ENCODE assay signal across 33 cellular contexts in genomic region chr20:43463133-43463863, GRCh38. TPM values are rescaled to one million over a fixed set of nuclear protein-coding genes. Genes with fewer than 3 reads are reported as not detected.
DNase-seq lines count a peak whose midpoint lies in the region; ATAC-seq and TF ChIP-seq lines count a peak whose summit lies in the region.
"Had no signal": no experiment of that assay in that cellular context is flagged by ENCODE, and none has a peak within 500 bp of the region (broad histone marks: within the 10 kb centered on the region; RNA-seq: fewer than 3 reads in every experiment).

No MANE protein-coding gene starts in this region.

- H3K79me2 ChIP-seq in Loucy (ENCODE audit: insufficient read depth, low read length): peaks cover 63% of the 10 kb centered on the region

- 72 to 83% (median 79%) methylated on average over 5 of the region's 5 CpGs for WGBS in heart left ventricle, 4 donors

- intact Hi-C loops in heart left ventricle (cut with DNase I): no loop called here

- H3K9me3 ChIP-seq in cardiac muscle cell (ENCODE audit: low read depth) (no peaks in the 10 kb centered on the region), heart left ventricle (no peaks in the 10 kb centered on the region), Loucy (ENCODE audit: insufficient read depth, low read depth, low read length) (no peaks in the 10 kb centered on the region)
- H3K9me3 ChIP-seq: BLaER1, esophagus squamous epithelium, thyroid gland had no signal

- H3K4me3 ChIP-seq in cardiac muscle cell (no peak overlapping the region), heart left ventricle (no peak overlapping the region), Loucy (ENCODE audit: low read length, poor library complexity, severe bottlenecking) (peak overlapping the region; percentile 45)
- H3K4me3 ChIP-seq: BLaER1, esophagus squamous epithelium, SK-N-MC, thyroid gland had no signal

- H2AFZ ChIP-seq in Loucy (ENCODE audit: low read length): no peak overlapping the region

- H3K36me3 Mint-ChIP-seq in chondrocyte (ENCODE audit: low read depth) (peaks cover 59% of the 10 kb centered on the region), type B pancreatic cell (peaks cover 58% of the 10 kb centered on the region)

- no peaks in the 10 kb centered on the region for H3K27me3 Mint-ChIP-seq in chondrocyte (ENCODE audit: low read depth)
- H3K27me3 Mint-ChIP-seq in type B pancreatic cell: no peaks in the 10 kb centered on the region
- H3K27me3 Mint-ChIP-seq: activated CD4-positive, alpha-beta T cell treated with anti-CD3 and anti-CD28 coated beads, Interleukin-2, amount 10 ng/mL, durations not matched to agents 24 days and 14 days; activated CD8-positive, alpha-beta memory T cell treated with anti-CD3 and anti-CD28 coated beads, Interleukin-2, amount 10 ng/mL, durations not matched to agents 7 days and 5 days; activated naive CD8-positive, alpha-beta T cell treated with anti-CD3 and anti-CD28 coated beads, Interleukin-2, amount 10 ng/mL, durations not matched to agents 7 days and 5 days; stimulated activated naive CD8-positive, alpha-beta T cell treated with anti-CD3 and anti-CD28 coated beads, Interleukin-15, amount 100 ng/mL, for 72 hours had no signal

- H3K4me3 Mint-ChIP-seq in chondrocyte (ENCODE audit: unreplicated experiment) (no peak overlapping the region), type B pancreatic cell (peak overlapping the region; percentile 26)
- H3K4me3 Mint-ChIP-seq: activated CD4-positive, alpha-beta T cell treated with anti-CD3 and anti-CD28 coated beads, Interleukin-2, amount 10 ng/mL, durations not matched to agents 24 days and 14 days; activated CD8-positive, alpha-beta memory T cell treated with anti-CD3 and anti-CD28 coated beads, Interleukin-2, amount 10 ng/mL, durations not matched to agents 7 days and 5 days; activated naive CD8-positive, alpha-beta T cell treated with anti-CD3 and anti-CD28 coated beads, Interleukin-2, amount 10 ng/mL, durations not matched to agents 7 days and 5 days; stimulated activated naive CD8-positive, alpha-beta T cell treated with anti-CD3 and anti-CD28 coated beads, Interleukin-15, amount 100 ng/mL, for 72 hours had no signal

- H4K20me1 ChIP-seq in Loucy (ENCODE audit: insufficient read depth, low read length, poor library complexity, severe bottlenecking): peaks cover 75% of the 10 kb centered on the region

- in situ Hi-C loops in ACHN (cut with HindIII; ENCODE audit: low pct_ligation_motif_present, low pct_unique_long_range_greater_than_20kb, low sequenced_read_pairs): no loop called here

- H3K27me3 ChIP-seq in cardiac muscle cell: no peaks in the 10 kb centered on the region
- no peaks in the 10 kb centered on the region for H3K27me3 ChIP-seq in heart left ventricle
- H3K27me3 ChIP-seq in Loucy (ENCODE audit: insufficient read depth, low read length, poor library complexity, severe bottlenecking): no peaks in the 10 kb centered on the region
- H3K27me3 ChIP-seq: BLaER1, esophagus squamous epithelium, thyroid gland had no signal

- no peak for DNase-seq in cardiac muscle cell (ENCODE audit: low read depth in 1 of 2, low spot score in 1 of 2)
- no peak for DNase-seq in heart left ventricle
- DNase-seq in chondrocyte (ENCODE audit: low spot score): no peak
- DNase-seq in type B pancreatic cell (ENCODE audit: extremely low spot score, unreplicated experiment): no peak
- no peak for DNase-seq in stimulated activated CD4-positive, alpha-beta T cell treated with anti-CD3 and anti-CD28 coated beads, Interleukin-2, amount 100 ng/mL, for 48 hours
- DNase-seq in ACHN: no peak
- DNase-seq: activated CD4-positive, alpha-beta T cell treated with anti-CD3 and anti-CD28 coated beads, Interleukin-2, amount 10 ng/mL, durations not matched to agents 24 days and 14 days; activated CD8-positive, alpha-beta memory T cell treated with anti-CD3 and anti-CD28 coated beads, Interleukin-2, amount 10 ng/mL, durations not matched to agents 7 days and 5 days; activated naive CD8-positive, alpha-beta T cell treated with anti-CD3 and anti-CD28 coated beads, Interleukin-2, amount 10 ng/mL, durations not matched to agents 7 days and 5 days; central memory CD4-positive, alpha-beta T cell; COR-L47; dermis blood vessel endothelial cell; DMS79; esophagus squamous epithelium; foreskin melanocyte; GF-D8; left cardiac atrium; mammary epithelial cell; NCI-H1436; NCI-H2081 treated with DMSO at 0.1 percent for 48 hours; NCI-H82; RPMI8226; stimulated activated CD4-positive, alpha-beta T cell treated with anti-CD3 and anti-CD28 coated beads, Interleukin-15, amount 100 ng/mL, for 24 hours; stimulated activated naive CD8-positive, alpha-beta T cell treated with anti-CD3 and anti-CD28 coated beads, Interleukin-15, amount 100 ng/mL, for 72 hours; thyroid gland had no signal

- H3F3A ChIP-seq in Loucy (ENCODE audit: low read depth): no peaks in the 10 kb centered on the region; the same call in 1 of the 2 replicates

- H3K9me3 Mint-ChIP-seq in chondrocyte (ENCODE audit: low read depth) (no peaks in the 10 kb centered on the region), type B pancreatic cell (no peaks in the 10 kb centered on the region)
- H3K9me3 Mint-ChIP-seq: activated CD4-positive, alpha-beta T cell treated with anti-CD3 and anti-CD28 coated beads, Interleukin-2, amount 10 ng/mL, durations not matched to agents 24 days and 14 days; activated naive CD8-positive, alpha-beta T cell treated with anti-CD3 and anti-CD28 coated beads, Interleukin-2, amount 10 ng/mL, durations not matched to agents 7 days and 5 days; stimulated activated naive CD8-positive, alpha-beta T cell treated with anti-CD3 and anti-CD28 coated beads, Interleukin-15, amount 100 ng/mL, for 72 hours had no signal

- peak overlapping the region; percentile 26 for H3K27ac ChIP-seq in cardiac muscle cell
- no peak overlapping the region for H3K27ac ChIP-seq in heart left ventricle
- H3K27ac ChIP-seq: BLaER1, esophagus squamous epithelium, KMS-11, thyroid gland, VCaP had no signal

- peak overlapping the region; percentile 100 for H3K4me2 ChIP-seq in Loucy (ENCODE audit: low read depth, low read length, poor library complexity, severe bottlenecking)
- H3K4me2 ChIP-seq: BLaER1, KMS-11 had no signal

- H3K4me1 Mint-ChIP-seq in chondrocyte (ENCODE audit: low read depth): peaks cover 46% of the 10 kb centered on the region
- H3K4me1 Mint-ChIP-seq in type B pancreatic cell (ENCODE audit: unreplicated experiment): peaks cover 27% of the 10 kb centered on the region

- H3K4me1 ChIP-seq in cardiac muscle cell (ENCODE audit: low read depth) (peaks cover 6% of the 10 kb centered on the region), heart left ventricle (peaks cover 0 to 37% (median 18%) of the 10 kb centered on the region in 12 donors), Loucy (ENCODE audit: insufficient read depth, low read length, poor library complexity, severe bottlenecking) (peaks cover 43% of the 10 kb centered on the region)

- H3K9me2 ChIP-seq in Loucy (replicated peaks; ENCODE audit: low read depth, low read length): no peaks in the 10 kb centered on the region

- TF ChIP-seq CTCF in cardiac muscle cell (IDR thresholded peaks at IDR 0.05; ENCODE audit: low read depth, low read length) (no peak), heart left ventricle (IDR thresholded peaks at IDR 0.05) (no peak), Loucy (conservative IDR thresholded peaks at IDR 0.05; ENCODE audit: low read length) (no peak), chondrocyte (IDR thresholded peaks at IDR 0.05) (no peak), type B pancreatic cell (conservative IDR thresholded peaks at IDR 0.05) (no peak)

- no peak for ATAC-seq in heart left ventricle
- ATAC-seq: activated CD8-positive, alpha-beta memory T cell treated with anti-CD3 and anti-CD28 coated beads, Interleukin-2, amount 10 ng/mL, durations not matched to agents 7 days and 5 days; HCT116; left cardiac atrium; sciatic nerve; stimulated activated naive CD8-positive, alpha-beta T cell treated with anti-CD3 and anti-CD28 coated beads, Interleukin-15, amount 100 ng/mL, for 72 hours had no signal

- H3K9ac ChIP-seq in Loucy (ENCODE audit: low read depth, low read length, poor library complexity, severe bottlenecking): no peak overlapping the region
- H3K9ac ChIP-seq: BLaER1, KMS-11 had no signal

- H3K36me3 ChIP-seq in cardiac muscle cell (peaks cover 72% of the 10 kb centered on the region), heart left ventricle (peaks cover 0 to 95% (median 84%) of the 10 kb centered on the region in 9 donors), Loucy (ENCODE audit: insufficient read depth, low read length) (peaks cover 70% of the 10 kb centered on the region)

- no peak for TF ChIP-seq POLR2A in heart left ventricle (IDR thresholded peaks at IDR 0.05)

- H3K27ac Mint-ChIP-seq in chondrocyte (ENCODE audit: unreplicated experiment) (peak overlapping the region; percentile 18), type B pancreatic cell (peak overlapping the region; percentile 26)
- H3K27ac Mint-ChIP-seq: activated CD4-positive, alpha-beta T cell treated with anti-CD3 and anti-CD28 coated beads, Interleukin-2, amount 10 ng/mL, durations not matched to agents 24 days and 14 days; activated CD8-positive, alpha-beta memory T cell treated with anti-CD3 and anti-CD28 coated beads, Interleukin-2, amount 10 ng/mL, durations not matched to agents 7 days and 5 days; activated naive CD8-positive, alpha-beta T cell treated with anti-CD3 and anti-CD28 coated beads, Interleukin-2, amount 10 ng/mL, durations not matched to agents 7 days and 5 days had no signal

RNA-seq across cellular contexts. Expression of gene SRSF6, which starts 5.6 kb away (rescaled TPM):
- total RNA-seq in cardiac muscle cell: 59.1 and 60.7 TPM in 2 replicates
- 47.3 and 56.0 TPM in 2 replicates for polyA plus RNA-seq in cardiac muscle cell
- 10 to 100 TPM; 21.0 to 69.7 (median 47.0) TPM for total RNA-seq in heart left ventricle
- polyA plus RNA-seq in heart left ventricle: 10 to 100 TPM; 33.5 to 39.6 TPM
- 136 to 143 TPM (median 139 TPM) in 3 replicates for total RNA-seq in chondrocyte
- 203 and 280 TPM in 2 replicates for total RNA-seq in type B pancreatic cell (ENCODE audit: low replicate concordance)

RNA-seq across cellular contexts. Expression of gene L3MBTL1, which starts 44.2 kb away (rescaled TPM):
- total RNA-seq in cardiac muscle cell: 30.7 and 115 TPM in 2 replicates
- 17.8 and 22.6 TPM in 2 replicates for polyA plus RNA-seq in cardiac muscle cell
- 1 to 10 TPM; 2.4 to 6.9 (median 3.8) TPM for total RNA-seq in heart left ventricle
- polyA plus RNA-seq in heart left ventricle: 1 to 10 TPM; 1.3 to 5.1 TPM
- 11.2 to 17.0 TPM (median 11.6 TPM) in 3 replicates for total RNA-seq in chondrocyte
- 12.2 and 23.1 TPM in 2 replicates for total RNA-seq in type B pancreatic cell (ENCODE audit: low replicate concordance)
- total RNA-seq: HT1080 had no signal
